ENCODE assay signal across 8 cellular contexts in the genomic region with DNA sequence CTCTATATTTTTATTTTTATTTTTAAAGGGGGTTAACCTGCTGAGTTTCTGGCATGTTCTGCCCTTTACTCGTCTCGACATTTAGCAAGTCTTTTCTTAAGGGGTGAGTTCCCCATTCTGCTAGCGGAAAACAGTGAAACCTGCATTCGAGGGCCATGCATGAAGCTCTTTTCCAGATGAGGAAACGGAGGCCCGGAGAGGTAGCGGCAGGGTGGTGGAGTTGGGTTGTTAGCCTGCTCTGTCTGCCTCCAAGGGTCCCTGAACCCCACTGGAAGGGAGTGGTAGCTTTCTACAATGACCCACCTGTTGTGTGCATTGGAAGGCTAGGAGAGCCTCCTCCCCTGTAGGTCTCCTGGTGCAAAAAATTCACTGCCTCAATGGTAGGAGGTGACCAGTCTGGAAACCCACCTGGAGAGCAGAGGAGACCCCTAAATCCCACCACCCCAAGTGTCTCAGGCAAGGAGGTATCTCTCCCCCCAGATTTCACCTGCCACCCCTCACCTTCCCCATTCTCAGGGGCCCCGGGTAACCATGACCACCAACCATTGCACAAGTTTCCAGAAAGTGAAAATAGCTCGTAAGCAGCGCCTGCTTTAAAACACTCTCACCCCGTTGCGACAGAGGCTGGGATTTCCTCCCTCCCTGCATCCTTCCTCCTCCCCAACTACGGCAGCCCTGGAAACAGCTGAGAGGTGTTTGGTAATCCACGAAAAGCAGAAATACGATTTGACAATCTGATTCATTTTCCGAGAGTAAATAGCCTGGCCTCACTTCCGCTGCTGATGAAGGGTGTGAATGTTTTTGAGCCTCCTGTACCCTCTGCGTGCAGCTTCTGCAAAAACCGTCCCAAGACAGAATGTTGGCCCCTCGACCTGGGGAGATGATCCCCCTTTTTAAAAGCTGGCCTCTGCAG. TPM values are rescaled to one million over a fixed set of nuclear protein-coding genes. Genes with fewer than 3 reads are reported as not detected.
DNase-seq lines count a peak whose midpoint lies in the region; ATAC-seq and TF ChIP-seq lines count a peak whose summit lies in the region.

No MANE protein-coding gene starts in this region.

- H3K27me3 Mint-ChIP-seq in activated CD8-positive, alpha-beta T cell treated with anti-CD3 and anti-CD28 coated beads, Interleukin-2, amount 10 ng/mL, durations not matched to agents 7 days and 5 days (ENCODE audit: low read depth): peaks cover 19% of the 10 kb centered on the region

- H3K4me1 Mint-ChIP-seq in activated CD8-positive, alpha-beta T cell treated with anti-CD3 and anti-CD28 coated beads, Interleukin-2, amount 10 ng/mL, durations not matched to agents 7 days and 5 days (ENCODE audit: low read depth): peaks cover 66% of the 10 kb centered on the region

- H3K36me3 ChIP-seq in KMS-11 (ENCODE audit: insufficient read depth) (no peaks in the 10 kb centered on the region), ovary (no peaks in the 10 kb centered on the region)

- intact Hi-C loops in ovary (cut with DNase I): loop anchor here in 3 of 4 donors (5.0 to 10.0 kb wide), 6 partner anchors 36 to 83 kb away; no protein-coding TSS in a partner anchor

- H3K4me2 ChIP-seq in KMS-11: peak overlapping the region; percentile 73

- WGBS in ovary, 3 donors: 29 to 34% (median 31%) methylated on average over 20 of the region's 20 CpGs

- TF ChIP-seq CTCF in 22Rv1 (IDR thresholded peaks at IDR 0.05) (no peak), KMS-11 (conservative IDR thresholded peaks at IDR 0.05; ENCODE audit: low read depth, low read length) (no peak), fibroblast of mammary gland (conservative IDR thresholded peaks at IDR 0.05; ENCODE audit: control insufficient read depth, insufficient read depth, low read depth, low read length) (no peak), ovary (IDR thresholded peaks at IDR 0.05) (no peak)

- no peak for ATAC-seq in activated CD8-positive, alpha-beta T cell treated with anti-CD3 and anti-CD28 coated beads, Interleukin-2, amount 10 ng/mL, durations not matched to agents 7 days and 5 days
- ATAC-seq in HG02642 (IDR thresholded peaks at IDR 0.05; ENCODE audit: poor library complexity, unreplicated experiment) (no peak), GM21360 (IDR thresholded peaks at IDR 0.05; ENCODE audit: unreplicated experiment) (no peak)

- H3K27me3 ChIP-seq in KMS-11 (ENCODE audit: insufficient read depth, low read depth): no peaks in the 10 kb centered on the region; the same call in 1 of the 2 replicates
- no peaks in the 10 kb centered on the region for H3K27me3 ChIP-seq in ovary

- H3K4me3 Mint-ChIP-seq in activated CD8-positive, alpha-beta T cell treated with anti-CD3 and anti-CD28 coated beads, Interleukin-2, amount 10 ng/mL, durations not matched to agents 7 days and 5 days: peak overlapping the region; percentile 91

- TF ChIP-seq POLR2A in ovary (IDR thresholded peaks at IDR 0.05): peak; percentile 25

- POLR2A ChIA-PET in activated CD8-positive, alpha-beta T cell treated with anti-CD3 and anti-CD28 coated beads, Interleukin-2, amount 10 ng/mL, durations not matched to agents 7 days and 5 days (lab: Charles Lee): interaction anchor here (0.6 to 11.0 kb wide), 8 partner anchors 11 to 130 kb away, joined by 3 to 556 read pairs (median 18); a partner anchor contains a TSS

- no peaks in the 10 kb centered on the region for H4K20me1 ChIP-seq in KMS-11 (ENCODE audit: insufficient read depth)

- H3K9me3 Mint-ChIP-seq in activated CD8-positive, alpha-beta T cell treated with anti-CD3 and anti-CD28 coated beads, Interleukin-2, amount 10 ng/mL, durations not matched to agents 7 days and 5 days (ENCODE audit: insufficient read depth): no peaks in the 10 kb centered on the region

- peak overlapping the region; percentile 82 for H3K27ac Mint-ChIP-seq in activated CD8-positive, alpha-beta T cell treated with anti-CD3 and anti-CD28 coated beads, Interleukin-2, amount 10 ng/mL, durations not matched to agents 7 days and 5 days

- DNase-seq in activated CD8-positive, alpha-beta T cell treated with anti-CD3 and anti-CD28 coated beads, Interleukin-2, amount 10 ng/mL, durations not matched to agents 7 days and 5 days: peak; percentile 64
- peak; percentile 91 for DNase-seq in fibroblast of mammary gland (ENCODE audit: low read depth)
- DNase-seq in ovary: peak; percentile 73 to 89 (median 75)
- DNase-seq in cortex of kidney (lab: John Stamatoyannopoulos, UW): no peak

- TF ChIP-seq EP300 in ovary (IDR thresholded peaks at IDR 0.05): peak; percentile 82

- H3K4me3 ChIP-seq in KMS-11 (IDR thresholded peaks at IDR 0.05; ENCODE audit: insufficient read depth, low read depth, low read length) (no peak overlapping the region), fibroblast of mammary gland (ENCODE audit: control insufficient read depth, low read depth, low read length) (no peak overlapping the region), ovary (peak overlapping the region; percentile 70)

- H3K4me1 ChIP-seq in KMS-11 (ENCODE audit: low read depth, poor library complexity, severe bottlenecking) (peaks cover 62% of the 10 kb centered on the region), ovary (ENCODE audit: insufficient read depth) (peaks cover 7% of the 10 kb centered on the region)

- H2AFZ ChIP-seq in KMS-11 (ENCODE audit: low read depth): no peak overlapping the region

- CTCF ChIA-PET in activated CD8-positive, alpha-beta T cell treated with anti-CD3 and anti-CD28 coated beads, Interleukin-2, amount 10 ng/mL, durations not matched to agents 7 days and 5 days (lab: Charles Lee): interaction anchor here (0.8 to 4.8 kb wide), 15 partner anchors 11 to 84 kb away, joined by 3 to 70 read pairs (median 11); no protein-coding TSS in a partner anchor

- H3K9me3 ChIP-seq in ovary: no peaks in the 10 kb centered on the region

- H3K27ac ChIP-seq in 22Rv1 (0 out of 2 replicates have a peak overlapping the region, but pooled peaks have one; percentile 15), KMS-11 (peak overlapping the region; percentile 5; the same call in 1 of the 2 replicates), ovary (peak overlapping the region; percentile 81 to 89)

- H3K9ac ChIP-seq in KMS-11: no peak overlapping the region

- H3K79me2 ChIP-seq in KMS-11 (ENCODE audit: insufficient read depth, low read depth): no peaks in the 10 kb centered on the region

- H3K36me3 Mint-ChIP-seq in activated CD8-positive, alpha-beta T cell treated with anti-CD3 and anti-CD28 coated beads, Interleukin-2, amount 10 ng/mL, durations not matched to agents 7 days and 5 days (ENCODE audit: low read depth): peaks cover 45% of the 10 kb centered on the region

RNA-seq across cellular contexts. Expression of a gene that starts 3.5 kb away (rescaled TPM):
- total RNA-seq in activated CD8-positive, alpha-beta T cell treated with anti-CD3 and anti-CD28 coated beads, Interleukin-2, amount 10 ng/mL, durations not matched to agents 7 days and 5 days: 100 to 1,000 TPM in 1 of 2 experiments, 10 to 100 TPM in 1; 96.0 to 100 TPM
- total RNA-seq in ovary: 100 to 1,000 TPM in 3 of 7 donors, 10 to 100 TPM in 4; 69.5 to 399 (median 97.8) TPM
- polyA plus RNA-seq in ovary: 10 to 100 TPM; 48.3 to 48.7 TPM

Comparison
In these comparisons a context has a peak if more than half of its experiments do, and no peak if none do; other contexts are left out.
1. H3K27ac ChIP-seq: peak in every context shown above with its lines; median percentile 85 in ovary; 15 in 22Rv1; 5 in KMS-11.